In the genomic region with DNA sequence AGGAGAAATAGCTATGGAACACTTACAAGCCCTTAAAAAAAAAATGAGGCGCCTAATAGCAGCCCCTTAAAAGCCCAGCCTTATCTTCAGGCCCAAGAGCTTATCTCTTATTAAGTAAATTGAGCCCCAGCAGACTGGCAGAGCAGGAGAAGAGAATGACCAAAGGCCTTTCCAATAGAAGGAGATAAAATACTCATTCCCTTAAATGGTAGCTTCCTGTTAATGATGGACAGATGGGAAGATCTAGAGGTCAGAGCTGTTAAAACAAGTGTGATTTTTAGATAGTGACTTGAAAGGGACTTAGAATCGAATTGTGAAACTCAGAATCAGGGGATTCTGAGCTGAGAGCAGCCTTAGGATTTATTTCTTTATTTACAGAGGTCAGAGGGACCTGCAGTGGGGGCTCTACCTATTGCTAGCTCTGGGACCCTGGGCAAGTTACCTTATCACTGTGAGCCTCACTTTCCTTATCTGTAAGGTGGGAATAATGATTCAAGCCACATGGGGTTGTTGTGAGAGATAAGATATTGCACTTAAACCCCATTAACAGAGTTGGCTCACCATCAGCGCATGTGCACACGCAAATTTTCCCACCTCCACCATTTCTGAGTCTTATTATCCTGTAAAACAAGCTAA, we compare ENCODE assay signal across 21 cellular contexts.
DNase-seq lines count a peak whose midpoint lies in the region; ATAC-seq, FAIRE-seq and TF ChIP-seq lines count a peak whose summit lies in the region.
"Had no signal": no experiment of that assay in that cellular context is flagged by ENCODE, and none has a peak within 500 bp of the region (broad histone marks: within the 10 kb centered on the region; RNA-seq: fewer than 3 reads in every experiment).

No MANE protein-coding gene starts in this region.

- H3K23ac ChIP-seq in mesendoderm (ENCODE audit: low read length), result no peak overlapping the region

- H3K4me2 ChIP-seq in mesendoderm (ENCODE audit: low read length), result no peak overlapping the region
- no peak overlapping the region for H3K4me2 ChIP-seq in PC-3 (ENCODE audit: low read length)

- intact Hi-C loops in PC-3 (cut with micrococcal nuclease), result no loop called here

- H3K4ac ChIP-seq in mesendoderm (ENCODE audit: low read depth, low read length), result no peak overlapping the region

- H3K79me2 ChIP-seq in mesendoderm (ENCODE audit: control insufficient read depth, insufficient read depth, low read length) (no peaks in the 10 kb centered on the region), PC-3 (ENCODE audit: low read length) (no peaks in the 10 kb centered on the region)

- DNase-seq in ELF-1 (ENCODE audit: low read depth, low spot score) (peak; percentile 5), NCI-H82 treated with DMSO at 0.1 percent for 48 hours (lab: John Stamatoyannopoulos, UW; ENCODE audit: unreplicated experiment) (peak; percentile 23), mesendoderm (peak; percentile 90), PC-3 (no peak), frontal cortex (ENCODE audit: low spot score in 2 of 2) (no peak)
- DNase-seq: GF-D8, KBM-7, MM.1S, NCI-H1048, NCI-H1417 treated with DMSO at 0.1 percent for 48 hours, NCI-H187 treated with DMSO at 0.1 percent for 48 hours, NCI-H2107, NCI-H510A treated with DMSO at 0.1 percent for 48 hours, NCI-H774 had no signal

- H3K27me3 ChIP-seq in mesendoderm (ENCODE audit: insufficient read depth, low read length, poor library complexity) (no peaks in the 10 kb centered on the region), PC-3 (ENCODE audit: low read length) (peaks cover 51% of the 10 kb centered on the region)

- no peak overlapping the region for H2BK120ac ChIP-seq in mesendoderm (ENCODE audit: low read depth, low read length)

- no peaks in the 10 kb centered on the region for H3K9me2 ChIP-seq in PC-3 (replicated peaks; ENCODE audit: low read length)

- H2BK15ac ChIP-seq in mesendoderm (replicated peaks; ENCODE audit: low read depth), result no peak overlapping the region

- no peak overlapping the region for H3K4me3 ChIP-seq in mesendoderm (ENCODE audit: low read length)
- no peak overlapping the region for H3K4me3 ChIP-seq in PC-3 (ENCODE audit: low read length)
- H3K4me3 ChIP-seq: SJSA1 had no signal

- FAIRE-seq in frontal cortex (lab: Jason Lieb, UNC), result no peak
- FAIRE-seq: D721Med, GM19239, H54 had no signal

- no peak overlapping the region for H2BK5ac ChIP-seq in mesendoderm (ENCODE audit: low read length)

- no peak overlapping the region for H2AFZ ChIP-seq in PC-3 (ENCODE audit: low read length)

- H3K36me3 ChIP-seq in mesendoderm (ENCODE audit: control insufficient read depth, insufficient read depth, low read length), result no peaks in the 10 kb centered on the region
- H3K36me3 ChIP-seq in PC-3 (ENCODE audit: low read depth, low read length), result no peaks in the 10 kb centered on the region
- H3K36me3 ChIP-seq: SJSA1 had no signal

- WGBS in mesendoderm (ENCODE audit: extremely low coverage, insufficient coverage, low lambda C conversion rate), result no CpG with 5 or more reads among the region's 4 CpGs

- no peak for TF ChIP-seq CTCF in VCaP (conservative IDR thresholded peaks at IDR 0.05)
- TF ChIP-seq CTCF in PC-3 (conservative IDR thresholded peaks at IDR 0.05; ENCODE audit: low read depth, low read length), result no peak

- no peaks in the 10 kb centered on the region for H3K9me3 ChIP-seq in PC-3 (ENCODE audit: low read length)
- H3K9me3 ChIP-seq: SJSA1 had no signal

- H3K79me1 ChIP-seq in mesendoderm (ENCODE audit: low read length), result no peaks in the 10 kb centered on the region

- no peak overlapping the region for H3K56ac ChIP-seq in mesendoderm (ENCODE audit: low read length)

- no peak overlapping the region for H4K5ac ChIP-seq in mesendoderm (ENCODE audit: low read length)

- H3K4me1 ChIP-seq in mesendoderm (ENCODE audit: control insufficient read depth, low read depth, low read length), result peaks cover 8% of the 10 kb centered on the region
- no peaks in the 10 kb centered on the region for H3K4me1 ChIP-seq in PC-3 (ENCODE audit: insufficient read depth, low read length)
- H3K4me1 ChIP-seq: SJSA1 had no signal

- no peaks in the 10 kb centered on the region for H3F3A ChIP-seq in PC-3 (ENCODE audit: low read length, unreplicated experiment)

- H3K9ac ChIP-seq in mesendoderm (ENCODE audit: low read length), result no peak overlapping the region
- H3K9ac ChIP-seq in PC-3 (ENCODE audit: low read length), result no peak overlapping the region

- peak overlapping the region; percentile 51 for H3K27ac ChIP-seq in VCaP
- no peak overlapping the region for H3K27ac ChIP-seq in mesendoderm (ENCODE audit: low read depth, low read length)
- H3K27ac ChIP-seq in PC-3 (ENCODE audit: low read length), result no peak overlapping the region
- H3K27ac ChIP-seq: SJSA1 had no signal

- H4K20me1 ChIP-seq in PC-3 (ENCODE audit: low read length), result no peaks in the 10 kb centered on the region

- no peak overlapping the region for H3K18ac ChIP-seq in mesendoderm (ENCODE audit: low read length)

- H2AK5ac ChIP-seq in mesendoderm (ENCODE audit: low read length), result no peak overlapping the region

- POLR2A ChIA-PET in PC-3 (lab: Charles Lee; ENCODE audit: unreplicated experiment), result no interaction called here

- no TSS peak for BruUV-seq in PC-3 (replicated peaks; lab: Mats Ljungman, UMichigan)

- H4K8ac ChIP-seq in mesendoderm (ENCODE audit: low read depth, low read length), result no peak overlapping the region

- CTCF ChIA-PET in PC-3 (lab: Charles Lee), result no interaction called here

- ATAC-seq in PC-3, result no peak
- no peak for ATAC-seq in HG02623 (IDR thresholded peaks at IDR 0.05; ENCODE audit: unreplicated experiment)
- ATAC-seq: Right ventricle myocardium inferior had no signal

Comparison
In these comparisons a context has a peak if more than half of its experiments do, and no peak if none do; other contexts are left out.
1. DNase-seq: peak in ELF-1 (single experiment), NCI-H82 treated with DMSO at 0.1 percent for 48 hours (single experiment) and mesendoderm (single experiment); none in PC-3 (single experiment) and frontal cortex (0 of 2).